27 cellular contexts compared by ENCODE assay signal in genomic region chr2:213105212-213105611, GRCh38. TPM values are rescaled to one million over a fixed set of nuclear protein-coding genes. Genes with fewer than 3 reads are reported as not detected.
A peak's percentile ranks its signal among the peaks of the same experiment; 100 is the strongest.
DNase-seq lines count a peak whose midpoint lies in the region; ATAC-seq, FAIRE-seq and TF ChIP-seq lines count a peak whose summit lies in the region.
"Had no signal": no experiment of that assay in that cellular context is flagged by ENCODE, and none has a peak within 500 bp of the region (broad histone marks: within the 10 kb centered on the region; RNA-seq: fewer than 3 reads in every experiment).

No MANE protein-coding gene starts in this region.

- H4K20me1 ChIP-seq in DND-41 (ENCODE audit: insufficient read depth, low read length) (no peaks in the 10 kb centered on the region), keratinocyte (ENCODE audit: control insufficient read depth, extremely low read depth, insufficient read depth, low read length) (no peaks in the 10 kb centered on the region)

- H3K4me1 Mint-ChIP-seq in CD4-positive, alpha-beta T cell (ENCODE audit: low read depth) = peaks cover 53% of the 10 kb centered on the region
- H3K4me1 Mint-ChIP-seq in activated CD8-positive, alpha-beta T cell treated with anti-CD3 and anti-CD28 coated beads for 36 hours (ENCODE audit: low read depth) = peaks cover 56% of the 10 kb centered on the region

- H3K9ac ChIP-seq in DND-41 (ENCODE audit: low read depth, low read length) (peak overlapping the region; percentile 50), keratinocyte (ENCODE audit: control insufficient read depth, extremely low read depth, insufficient read depth, low read length) (no peak overlapping the region)
- H3K9ac ChIP-seq: parathyroid adenoma had no signal

- POLR2A ChIA-PET in CD4-positive, alpha-beta T cell (lab: Charles Lee) = interaction anchor here (0.9 to 2.0 kb wide), 4 partner anchors 14 to 47 kb away, joined by 3 to 6 read pairs (median 4); partner anchors contain the start of gene IKZF2
- POLR2A ChIA-PET in activated CD8-positive, alpha-beta T cell treated with anti-CD3 and anti-CD28 coated beads for 36 hours (lab: Charles Lee) = interaction anchor here (0.9 to 1.5 kb wide), 3 partner anchors 11 to 46 kb away, joined by 3 read pairs; no protein-coding TSS in a partner anchor

- H2AFZ ChIP-seq in DND-41 (ENCODE audit: low read depth, low read length) (no peak overlapping the region), keratinocyte (ENCODE audit: control insufficient read depth, low read length) (peak overlapping the region; percentile 64)
- H2AFZ ChIP-seq: parathyroid adenoma had no signal

- peak overlapping the region; percentile 63 for H3K4me2 ChIP-seq in DND-41 (ENCODE audit: insufficient read depth, low read length)
- H3K4me2 ChIP-seq in keratinocyte (ENCODE audit: control insufficient read depth, extremely low read depth, insufficient read depth, low read depth, low read length) = peak overlapping the region; percentile 92

- no peaks in the 10 kb centered on the region for H3K9me3 Mint-ChIP-seq in CD4-positive, alpha-beta T cell
- H3K9me3 Mint-ChIP-seq in activated CD8-positive, alpha-beta T cell treated with anti-CD3 and anti-CD28 coated beads for 36 hours = no peaks in the 10 kb centered on the region
- H3K9me3 Mint-ChIP-seq: HFFc6 had no signal

- no peaks in the 10 kb centered on the region for H3K9me1 ChIP-seq in keratinocyte (ENCODE audit: control insufficient read depth, extremely low read depth, insufficient read depth, low read length)

- intact Hi-C loops in CD4-positive, alpha-beta T cell (cut with DNase I, micrococcal nuclease) = no loop called here
- intact Hi-C loops in activated CD8-positive, alpha-beta T cell treated with anti-CD3 and anti-CD28 coated beads for 36 hours (cut with micrococcal nuclease) = no loop called here

- no peak for TF ChIP-seq CTCF in CD4-positive, alpha-beta T cell (IDR thresholded peaks at IDR 0.05)
- TF ChIP-seq CTCF in DND-41 (IDR thresholded peaks at IDR 0.05; ENCODE audit: borderline replicate concordance, extremely low read depth, low read length, poor library complexity, severe bottlenecking) = no peak
- TF ChIP-seq CTCF in activated CD8-positive, alpha-beta T cell treated with anti-CD3 and anti-CD28 coated beads for 36 hours (IDR thresholded peaks at IDR 0.05) = no peak
- TF ChIP-seq CTCF in keratinocyte (optimal IDR thresholded peaks at IDR 0.05 in 1 of 3, IDR thresholded peaks at IDR 0.05 in 1 of 3, conservative IDR thresholded peaks at IDR 0.05 in 1 of 3; ENCODE audit: extremely low read depth in 1 of 3, insufficient read depth in 2 of 3, low read length in 3 of 3) = no peak

- H3K4me1 ChIP-seq in DND-41 (ENCODE audit: insufficient read depth, low read length) (peaks cover 84% of the 10 kb centered on the region), keratinocyte (ENCODE audit: control insufficient read depth, extremely low read depth, insufficient read depth, low read length) (peaks cover 23% of the 10 kb centered on the region)
- H3K4me1 ChIP-seq: adrenal gland, SJCRH30, testis had no signal

- peak overlapping the region; percentile 68 for H3K27ac Mint-ChIP-seq in CD4-positive, alpha-beta T cell
- H3K27ac Mint-ChIP-seq in activated CD8-positive, alpha-beta T cell treated with anti-CD3 and anti-CD28 coated beads for 36 hours = peak overlapping the region; percentile 3
- H3K27ac Mint-ChIP-seq: activated CD4-positive, alpha-beta T cell treated with anti-CD3 and anti-CD28 coated beads for 36 hours; HFFc6 had no signal

- no peak overlapping the region for H3K27ac ChIP-seq in CD4-positive, alpha-beta T cell (ENCODE audit: low read depth, low read length)
- peak overlapping the region; percentile 85 for H3K27ac ChIP-seq in DND-41 (ENCODE audit: low read length)
- H3K27ac ChIP-seq in keratinocyte (ENCODE audit: control insufficient read depth, insufficient read depth, low read length) = no peak overlapping the region
- H3K27ac ChIP-seq: adrenal gland, lower lobe of right lung, parathyroid adenoma, SJCRH30, testis had no signal

- no peaks in the 10 kb centered on the region for H3K36me3 Mint-ChIP-seq in CD4-positive, alpha-beta T cell (ENCODE audit: low read depth)
- H3K36me3 Mint-ChIP-seq in activated CD8-positive, alpha-beta T cell treated with anti-CD3 and anti-CD28 coated beads for 36 hours (ENCODE audit: low read depth) = no peaks in the 10 kb centered on the region

- peak overlapping the region; percentile 1 to 45; a peak in 2 of 4 replicates for H3K4me3 ChIP-seq in DND-41 (ENCODE audit: low read depth in 1 of 2, low read length in 2 of 2)
- peak overlapping the region in 1 of 3 experiments; percentile 18 for H3K4me3 ChIP-seq in keratinocyte (ENCODE audit: control insufficient read depth in 2 of 3, extremely low read depth in 1 of 3, insufficient read depth in 2 of 3, low read depth in 1 of 3, low read length in 3 of 3)
- H3K4me3 ChIP-seq: adrenal gland, lower lobe of right lung, SJCRH30, testis had no signal

- H3K27me3 Mint-ChIP-seq in CD4-positive, alpha-beta T cell = no peaks in the 10 kb centered on the region
- H3K27me3 Mint-ChIP-seq in activated CD8-positive, alpha-beta T cell treated with anti-CD3 and anti-CD28 coated beads for 36 hours = no peaks in the 10 kb centered on the region
- H3K27me3 Mint-ChIP-seq: activated CD4-positive, alpha-beta T cell treated with anti-CD3 and anti-CD28 coated beads for 36 hours had no signal

- H3K36me3 ChIP-seq in DND-41 (ENCODE audit: insufficient read depth, low read length) = 0 out of 2 replicates have a peak, but pooled peaks cover 5% of the 10 kb centered on the region
- no peaks in the 10 kb centered on the region for H3K36me3 ChIP-seq in keratinocyte (ENCODE audit: control insufficient read depth in 2 of 2, extremely low read depth in 1 of 2, insufficient read depth in 2 of 2, low read length in 2 of 2)
- H3K36me3 ChIP-seq: adrenal gland, lower lobe of right lung, SJCRH30 had no signal

- no peak for ATAC-seq in CD4-positive, alpha-beta T cell (ENCODE audit: poor library complexity)
- ATAC-seq in DND-41 (ENCODE audit: insufficient read depth, low read depth) = no peak
- ATAC-seq in activated CD8-positive, alpha-beta T cell treated with anti-CD3 and anti-CD28 coated beads for 36 hours = no peak
- ATAC-seq in HG03378 (IDR thresholded peaks at IDR 0.05; ENCODE audit: unreplicated experiment) = no peak
- ATAC-seq in GM18520 (IDR thresholded peaks at IDR 0.05; ENCODE audit: unreplicated experiment) = no peak
- ATAC-seq: activated CD4-positive, alpha-beta T cell treated with anti-CD3 and anti-CD28 coated beads for 36 hours had no signal

- FAIRE-seq in keratinocyte (lab: Jason Lieb, UNC) = peak; percentile 36

- CTCF ChIA-PET in CD4-positive, alpha-beta T cell (lab: Charles Lee) = no interaction called here
- CTCF ChIA-PET in activated CD8-positive, alpha-beta T cell treated with anti-CD3 and anti-CD28 coated beads for 36 hours (lab: Charles Lee) = interaction anchor here (1.9 kb wide), 1 partner anchor 48 kb away, joined by 5 read pairs; no protein-coding TSS in a partner anchor

- dilution Hi-C loops in keratinocyte (cut with MboI; ENCODE audit: extremely low pct_ligation_motif_present, low sequenced_read_pairs) = no loop called here

- DNase-seq in CD4-positive, alpha-beta T cell = no peak
- DNase-seq in DND-41 = no peak
- no peak for DNase-seq in activated CD8-positive, alpha-beta T cell treated with anti-CD3 and anti-CD28 coated beads for 36 hours
- DNase-seq in keratinocyte (ENCODE audit: low read depth, low spot score) = no peak
- DNase-seq in KG1 (lab: John Stamatoyannopoulos, UW) = no peak
- no peak for DNase-seq in DMS79 treated with DMSO at 0.1 percent for 48 hours (lab: John Stamatoyannopoulos, UW)
- DNase-seq: activated CD4-positive, alpha-beta T cell treated with anti-CD3 and anti-CD28 coated beads for 36 hours; activated T-cell treated with anti-CD3 and anti-CD28 coated beads for 4 hours; adrenal gland; AML-193; Calu3; caudate nucleus; effector CD8-positive, alpha-beta T cell; GDM1; glutamatergic neuron; HFFc6; Kasumi-1; lower lobe of right lung; NCI-H1105 treated with DMSO at 0.1 percent for 48 hours; NCI-H69; SJCRH30; stimulated activated CD4-positive, alpha-beta T cell treated with anti-CD3 and anti-CD28 coated beads, Interleukin-4, amount 100 ng/mL, for 1 hour; T-helper 9 cell; testis had no signal

- no peaks in the 10 kb centered on the region for H3K27me3 ChIP-seq in CD4-positive, alpha-beta T cell (ENCODE audit: control insufficient read depth, insufficient read depth, low read length)
- H3K27me3 ChIP-seq in DND-41 (ENCODE audit: insufficient read depth, low read length, poor library complexity) (no peaks in the 10 kb centered on the region), keratinocyte (ENCODE audit: control insufficient read depth, extremely low read depth, insufficient read depth, low read length) (no peaks in the 10 kb centered on the region)
- H3K27me3 ChIP-seq: adrenal gland, SJCRH30, testis had no signal

- H3K4me3 Mint-ChIP-seq in CD4-positive, alpha-beta T cell = no peak overlapping the region
- no peak overlapping the region for H3K4me3 Mint-ChIP-seq in activated CD8-positive, alpha-beta T cell treated with anti-CD3 and anti-CD28 coated beads for 36 hours
- H3K4me3 Mint-ChIP-seq: activated CD4-positive, alpha-beta T cell treated with anti-CD3 and anti-CD28 coated beads for 36 hours; HFFc6 had no signal

- no peaks in the 10 kb centered on the region for H3K9me3 ChIP-seq in CD4-positive, alpha-beta T cell (ENCODE audit: control insufficient read depth, low read length)
- no peaks in the 10 kb centered on the region for H3K9me3 ChIP-seq in DND-41 (ENCODE audit: insufficient read depth, low read length, severe bottlenecking)
- H3K9me3 ChIP-seq in keratinocyte (ENCODE audit: control insufficient read depth, low read depth, low read length) = no peaks in the 10 kb centered on the region
- H3K9me3 ChIP-seq: adrenal gland, lower lobe of right lung, SJCRH30, testis had no signal

- H3K79me2 ChIP-seq in DND-41 (ENCODE audit: insufficient read depth, low read length) (peaks cover 99% of the 10 kb centered on the region), keratinocyte (ENCODE audit: control insufficient read depth, insufficient read depth, low read length) (peaks cover 2% of the 10 kb centered on the region)
- H3K79me2 ChIP-seq: parathyroid adenoma had no signal

RNA-seq across cellular contexts. Expression of gene IKZF2, which starts 46.2 kb away (rescaled TPM):
- 1 to 10 TPM; 8.7 to 8.9 TPM for total RNA-seq in CD4-positive, alpha-beta T cell
- 10 to 100 TPM; 24.4 to 28.7 TPM for total RNA-seq in activated CD8-positive, alpha-beta T cell treated with anti-CD3 and anti-CD28 coated beads for 36 hours
- polyA plus RNA-seq in keratinocyte = 7.1 to 12.3 TPM (median 8.2 TPM) in 3 replicates
- polyA plus RNA-seq in keratinocyte (2011; ENCODE audit: low read depth) = 1.3 TPM
- 2.3 and 5.5 TPM in 2 replicates for polyA plus RNA-seq in keratinocyte (2011; cell fraction: cytosol; rRNA removed)
- 13.3 and 14.6 TPM in 2 replicates for polyA plus RNA-seq in keratinocyte (2011; cell fraction: nucleus; rRNA removed)
- polyA plus RNA-seq in keratinocyte (2012; ENCODE audit: low replicate concordance) = 3.6 and 4.3 TPM in 2 replicates
- 12.6 to 57.2 TPM (median 43.7 TPM) in 3 replicates for polyA minus RNA-seq in keratinocyte
- 12.3 TPM for polyA minus RNA-seq in keratinocyte (2011; cell fraction: cytosol; rRNA and poly(A)+ RNA removed)
- 33.8 and 72.4 TPM in 2 replicates for polyA minus RNA-seq in keratinocyte (2011; cell fraction: nucleus; rRNA and poly(A)+ RNA removed)
